ENCODE assay signal across 8 cellular contexts in genomic region chr15:66356069-66356358, GRCh38. TPM values are rescaled to one million over a fixed set of nuclear protein-coding genes. Genes with fewer than 3 reads are reported as not detected.
DNase-seq lines count a peak whose midpoint lies in the region; ATAC-seq and TF ChIP-seq lines count a peak whose summit lies in the region.

No MANE protein-coding gene starts in this region.

- peak overlapping the region; percentile 92 for H3K4me2 ChIP-seq in trophoblast cell (ENCODE audit: low read length)

- H3K4me3 ChIP-seq in GM12875 (ENCODE audit: low read depth, low read length) (peak overlapping the region; percentile 81), MG63 (peak overlapping the region; percentile 98), endodermal cell (ENCODE audit: low read length) (peak overlapping the region; percentile 95), trophoblast cell (ENCODE audit: low read depth, low read length) (peak overlapping the region; percentile 79)

- peaks cover 22% of the 10 kb centered on the region for H3K36me3 Mint-ChIP-seq in endodermal cell (ENCODE audit: low read depth)

- peaks cover 11% of the 10 kb centered on the region for H3K36me3 ChIP-seq in MG63
- H3K36me3 ChIP-seq in endodermal cell (ENCODE audit: control insufficient read depth, insufficient read depth, low read length) = peaks cover 15% of the 10 kb centered on the region
- peaks cover 3 to 14% of the 10 kb centered on the region in 2 experiments for H3K36me3 ChIP-seq in trophoblast cell (ENCODE audit: control insufficient read depth in 1 of 2, insufficient read depth in 2 of 2, low read length in 2 of 2)

- peak overlapping the region; percentile 91 for H3K4ac ChIP-seq in trophoblast cell (ENCODE audit: low read depth, low read length)

- H4K12ac ChIP-seq in trophoblast cell (ENCODE audit: low read depth, low read length) = peak overlapping the region; percentile 49

- H3K9ac ChIP-seq in endodermal cell (ENCODE audit: extremely low read depth, low read length, poor library complexity, severe bottlenecking) (peak overlapping the region; percentile 87), trophoblast cell (ENCODE audit: low read length) (peak overlapping the region; percentile 90)

- no peaks in the 10 kb centered on the region for H3K9me3 Mint-ChIP-seq in endodermal cell

- H2AFZ ChIP-seq in trophoblast cell (ENCODE audit: insufficient read depth, low read length, poor library complexity) = peak overlapping the region; percentile 30

- peak overlapping the region; percentile 91 for H3K4me3 Mint-ChIP-seq in endodermal cell

- peak overlapping the region; percentile 31 for H4K91ac ChIP-seq in trophoblast cell (ENCODE audit: low read depth, low read length)

- H2AK5ac ChIP-seq in trophoblast cell (ENCODE audit: low read length) = peak overlapping the region; percentile 21

- H4K8ac ChIP-seq in trophoblast cell (ENCODE audit: low read depth, low read length) = peak overlapping the region; percentile 67

- H2BK12ac ChIP-seq in trophoblast cell (ENCODE audit: low read length) = peak overlapping the region; percentile 31

- peak overlapping the region; percentile 64 for H3K18ac ChIP-seq in trophoblast cell (ENCODE audit: low read length)

- H2BK120ac ChIP-seq in trophoblast cell (ENCODE audit: insufficient read depth, low read length, poor library complexity) = peak overlapping the region; percentile 43

- H3K27ac ChIP-seq in endodermal cell (ENCODE audit: low read depth, low read length) = peak overlapping the region; percentile 19
- H3K27ac ChIP-seq in trophoblast cell (ENCODE audit: low read depth, low read length) = peak overlapping the region; percentile 11

- H3K27ac Mint-ChIP-seq in endodermal cell = peak overlapping the region; percentile 98

- H3K27me3 Mint-ChIP-seq in endodermal cell (ENCODE audit: insufficient read depth) = no peaks in the 10 kb centered on the region

- H3K14ac ChIP-seq in trophoblast cell (ENCODE audit: low read length) = peak overlapping the region; percentile 30

- H3K4me1 ChIP-seq in endodermal cell (ENCODE audit: control insufficient read depth, insufficient read depth, low read length) = no peaks in the 10 kb centered on the region
- H3K4me1 ChIP-seq in trophoblast cell (ENCODE audit: control insufficient read depth in 1 of 2, insufficient read depth in 2 of 2, low read length in 2 of 2) = peaks cover 0 to 5% of the 10 kb centered on the region in 2 experiments

- H3K79me2 ChIP-seq in trophoblast cell (ENCODE audit: control insufficient read depth, insufficient read depth, low read length, poor library complexity) = peaks cover 6% of the 10 kb centered on the region

- 10 to 14% methylated on average over 8 to 12 of the region's 12 CpGs for WGBS in endodermal cell (ENCODE audit: insufficient coverage in 1 of 2, insufficient read length in 1 of 2), 2 experiments
- WGBS in trophoblast cell (ENCODE audit: extremely low coverage, insufficient coverage, insufficient read length) = no CpG with 5 or more reads among the region's 12 CpGs

- no peak for TF ChIP-seq CTCF in GM12875 (IDR thresholded peaks at IDR 0.05; ENCODE audit: borderline replicate concordance, insufficient read depth, low read depth, low read length)
- no peak for TF ChIP-seq CTCF in endodermal cell (conservative IDR thresholded peaks at IDR 0.05)

- peaks cover 9% of the 10 kb centered on the region for H3K79me1 ChIP-seq in trophoblast cell (ENCODE audit: low read length)

- ATAC-seq in GM21723 (IDR thresholded peaks at IDR 0.05; ENCODE audit: unreplicated experiment) = no peak

- H3K9me3 ChIP-seq in MG63 = no peaks in the 10 kb centered on the region
- no peaks in the 10 kb centered on the region for H3K9me3 ChIP-seq in endodermal cell (ENCODE audit: control insufficient read depth, low read length)
- no peaks in the 10 kb centered on the region for H3K9me3 ChIP-seq in trophoblast cell (ENCODE audit: insufficient read depth, low read depth, low read length)

- H3K4me1 Mint-ChIP-seq in endodermal cell = peaks cover 6% of the 10 kb centered on the region

- DNase-seq in MG63 (no peak), endodermal cell (no peak), trophoblast cell (no peak), AG20443 (ENCODE audit: low spot score) (no peak), iPS-NIHi7 (ENCODE audit: extremely low spot score) (no peak), nucleus accumbens (lab: John Stamatoyannopoulos, UW) (no peak)

- no peak overlapping the region for H3K23ac ChIP-seq in trophoblast cell (ENCODE audit: low read length)

- H3K27me3 ChIP-seq in MG63 (no peaks in the 10 kb centered on the region), endodermal cell (ENCODE audit: control insufficient read depth, insufficient read depth, low read length, poor library complexity, severe bottlenecking) (no peaks in the 10 kb centered on the region), trophoblast cell (ENCODE audit: insufficient read depth, low read length) (no peaks in the 10 kb centered on the region)

- H2BK5ac ChIP-seq in trophoblast cell (ENCODE audit: low read depth, low read length, poor library complexity) = peak overlapping the region; percentile 5

RNA-seq across cellular contexts. Expression of gene TIPIN, which starts 0.5 kb away (rescaled TPM):
- 37.9 and 66.5 TPM in 2 replicates for total RNA-seq in MG63 (2014; rRNA removed; shearing (Covaris generic); ENCODE audit: low replicate concordance)
- total RNA-seq in endodermal cell = 10 to 100 TPM; 19.7 to 25.5 TPM
- 21.3 TPM for polyA plus RNA-seq in endodermal cell (2013, experiment 1 of 2)
- polyA plus RNA-seq in endodermal cell (2013, experiment 2 of 2) = 22.4 TPM
- polyA plus RNA-seq in trophoblast cell (2013) = 13.2 and 14.8 TPM in 2 replicates

RNA-seq across cellular contexts. Expression of gene MAP2K1, which starts 30.7 kb away (rescaled TPM):
- 14.4 and 20.0 TPM in 2 replicates for total RNA-seq in MG63 (2014; rRNA removed; shearing (Covaris generic); ENCODE audit: low replicate concordance)
- total RNA-seq in endodermal cell = 10 to 100 TPM; 73.7 to 81.2 TPM
- polyA plus RNA-seq in endodermal cell (2013, experiment 1 of 2) = 50.6 TPM
- 49.3 TPM for polyA plus RNA-seq in endodermal cell (2013, experiment 2 of 2)
- polyA plus RNA-seq in trophoblast cell (2013) = 36.6 and 37.5 TPM in 2 replicates
